Comparison of ENCODE assay signal across 27 cellular contexts in genomic region chr4:147944670-147945260, GRCh38.
"Had no signal": no experiment of that assay in that cellular context is flagged by ENCODE, and none has a peak within 500 bp of the region (broad histone marks: within the 10 kb centered on the region; RNA-seq: fewer than 3 reads in every experiment).

No MANE protein-coding gene starts in this region.

- H3K9me3 Mint-ChIP-seq: activated naive CD8-positive, alpha-beta T cell treated with anti-CD3 and anti-CD28 coated beads, Interleukin-2, amount 50 U/mL, for 24 hours; naive thymus-derived CD8-positive, alpha-beta T cell; WTC11 had no signal

- ATAC-seq: activated naive CD8-positive, alpha-beta T cell treated with anti-CD3 and anti-CD28 coated beads, Interleukin-2, amount 50 U/mL, for 24 hours; esophagus mucosa; WTC11 had no signal

- H3K27ac Mint-ChIP-seq: activated naive CD8-positive, alpha-beta T cell treated with anti-CD3 and anti-CD28 coated beads, Interleukin-2, amount 50 U/mL, for 24 hours; progenitor cell of endocrine pancreas; WTC11 had no signal

- H3K4me3 Mint-ChIP-seq: activated naive CD8-positive, alpha-beta T cell treated with anti-CD3 and anti-CD28 coated beads, Interleukin-2, amount 50 U/mL, for 24 hours; brain; WTC11 had no signal

- H3K27me3 ChIP-seq: hepatocyte, sigmoid colon, testis, vagina had no signal

- H3K27me3 Mint-ChIP-seq: activated naive CD8-positive, alpha-beta T cell treated with anti-CD3 and anti-CD28 coated beads, Interleukin-2, amount 50 U/mL, for 24 hours; brain; naive thymus-derived CD8-positive, alpha-beta T cell; progenitor cell of endocrine pancreas had no signal

- H3K4me3 ChIP-seq: hepatocyte, left ventricle myocardium inferior, sigmoid colon, smooth muscle cell, testis, vagina had no signal

- FAIRE-seq: colon, endothelial cell of umbilical vein had no signal

- DNase-seq: activated CD4-positive, alpha-beta T cell treated with anti-CD3 and anti-CD28 coated beads, Interleukin-2, amount 50 U/mL, for 4 hours; activated naive CD4-positive, alpha-beta T cell treated with Interleukin-2 at 50 U/mL for 16 hours; activated naive CD8-positive, alpha-beta T cell treated with anti-CD3 and anti-CD28 coated beads, Interleukin-2, amount 50 U/mL, for 24 hours; activated T-cell treated with anti-CD3 and anti-CD28 coated beads, Interleukin-2, amount 50 U/mL, for 1 hour; aorta; caudate nucleus; effector memory CD4-positive, alpha-beta T cell; foreskin melanocyte; left ventricle myocardium inferior; retina; sigmoid colon; stimulated activated CD4-positive, alpha-beta T cell treated with anti-CD3 and anti-CD28 coated beads, Interleukin-2, amount 100 ng/mL, for 48 hours; stimulated activated CD8-positive, alpha-beta memory T cell treated with anti-CD3 and anti-CD28 coated beads, Interleukin-4, amount 100 ng/mL, for 48 hours; stimulated activated naive CD4-positive, alpha-beta T cell; T1000; testis; trophoblast cell had no signal
